Comparison of ENCODE assay signal across 1 cellular context in the genomic region with DNA sequence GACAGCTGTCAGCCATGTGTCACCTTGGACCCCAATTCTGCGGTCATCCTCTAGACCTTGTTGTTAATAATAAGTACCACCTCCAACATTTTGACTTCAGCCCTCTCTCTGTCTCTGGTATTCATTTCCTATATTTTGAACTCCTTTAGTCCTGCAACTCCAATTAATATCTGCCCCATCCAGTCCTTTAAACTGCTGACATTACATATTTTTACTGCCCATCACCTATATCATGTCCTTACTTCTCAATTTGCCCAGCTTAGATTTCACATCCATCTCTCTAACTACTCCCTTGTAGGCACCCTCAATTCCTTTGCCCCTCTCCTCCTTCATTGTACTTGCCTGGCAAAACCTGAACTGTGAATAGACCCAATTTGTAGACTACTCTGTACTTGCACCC.
TF ChIP-seq lines count a peak whose summit lies in the region.

No MANE protein-coding gene starts in this region.

TF ChIP-seq in K562, 482 proteins besides CTCF, POLR2A, EP300 and RAD21 (continued from another document):
- no peak for TF ChIP-seq PTTG1 (tag; IDR thresholded peaks at IDR 0.05; ENCODE audit: low read depth)
- no peak for TF ChIP-seq NONO (IDR thresholded peaks at IDR 0.05; ENCODE audit: low read depth in 2 of 2, low read length in 1 of 2)
- peak; percentile 89 for TF ChIP-seq MAFG (tag; conservative IDR thresholded peaks at IDR 0.05)
- TF ChIP-seq CREM (IDR thresholded peaks at IDR 0.05; ENCODE audit: low read depth), result no peak
- TF ChIP-seq NFE2 (IDR thresholded peaks at IDR 0.05; ENCODE audit: low read depth), result no peak
- no peak for TF ChIP-seq ZNF184 (CRISPR knock-in tag; IDR thresholded peaks at IDR 0.05)
- TF ChIP-seq NCOR1 (IDR thresholded peaks at IDR 0.05), result no peak
- TF ChIP-seq HEY1 (CRISPR knock-in tag; IDR thresholded peaks at IDR 0.05; ENCODE audit: borderline replicate concordance), result no peak
- TF ChIP-seq, protein P1, sequence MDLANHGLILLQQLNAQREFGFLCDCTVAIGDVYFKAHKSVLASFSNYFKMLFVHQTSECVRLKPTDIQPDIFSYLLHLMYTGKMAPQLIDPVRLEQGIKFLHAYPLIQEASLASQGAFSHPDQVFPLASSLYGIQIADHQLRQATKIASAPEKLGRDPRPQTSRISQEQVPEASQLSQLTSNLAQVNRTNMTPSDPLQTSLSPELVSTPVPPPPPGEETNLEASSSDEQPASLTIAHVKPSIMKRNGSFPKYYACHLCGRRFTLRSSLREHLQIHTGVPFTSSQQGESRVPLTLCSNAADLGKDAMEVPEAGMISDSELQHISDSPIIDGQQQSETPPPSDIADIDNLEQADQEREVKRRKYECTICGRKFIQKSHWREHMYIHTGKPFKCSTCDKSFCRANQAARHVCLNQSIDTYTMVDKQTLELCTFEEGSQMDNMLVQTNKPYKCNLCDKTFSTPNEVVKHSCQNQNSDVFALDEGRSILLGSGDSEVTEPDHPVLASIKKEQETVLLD (IDR thresholded peaks at IDR 0.05), result no peak
- TF ChIP-seq, protein P2, sequence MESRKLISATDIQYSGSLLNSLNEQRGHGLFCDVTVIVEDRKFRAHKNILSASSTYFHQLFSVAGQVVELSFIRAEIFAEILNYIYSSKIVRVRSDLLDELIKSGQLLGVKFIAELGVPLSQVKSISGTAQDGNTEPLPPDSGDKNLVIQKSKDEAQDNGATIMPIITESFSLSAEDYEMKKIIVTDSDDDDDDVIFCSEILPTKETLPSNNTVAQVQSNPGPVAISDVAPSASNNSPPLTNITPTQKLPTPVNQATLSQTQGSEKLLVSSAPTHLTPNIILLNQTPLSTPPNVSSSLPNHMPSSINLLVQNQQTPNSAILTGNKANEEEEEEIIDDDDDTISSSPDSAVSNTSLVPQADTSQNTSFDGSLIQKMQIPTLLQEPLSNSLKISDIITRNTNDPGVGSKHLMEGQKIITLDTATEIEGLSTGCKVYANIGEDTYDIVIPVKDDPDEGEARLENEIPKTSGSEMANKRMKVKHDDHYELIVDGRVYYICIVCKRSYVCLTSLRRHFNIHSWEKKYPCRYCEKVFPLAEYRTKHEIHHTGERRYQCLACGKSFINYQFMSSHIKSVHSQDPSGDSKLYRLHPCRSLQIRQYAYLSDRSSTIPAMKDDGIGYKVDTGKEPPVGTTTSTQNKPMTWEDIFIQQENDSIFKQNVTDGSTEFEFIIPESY (CRISPR knock-in tag; IDR thresholded peaks at IDR 0.05), result no peak
- no peak for TF ChIP-seq BMI1 (IDR thresholded peaks at IDR 0.05; ENCODE audit: low read length)
- peak; percentile 94 for TF ChIP-seq ZNF316 (IDR thresholded peaks at IDR 0.05)
- peak; percentile 86 for TF ChIP-seq C11orf30 (IDR thresholded peaks at IDR 0.05; ENCODE audit: low read depth)
- peak; percentile 86 for TF ChIP-seq MAFF (IDR thresholded peaks at IDR 0.05; ENCODE audit: low read length)
- TF ChIP-seq, protein P3, sequence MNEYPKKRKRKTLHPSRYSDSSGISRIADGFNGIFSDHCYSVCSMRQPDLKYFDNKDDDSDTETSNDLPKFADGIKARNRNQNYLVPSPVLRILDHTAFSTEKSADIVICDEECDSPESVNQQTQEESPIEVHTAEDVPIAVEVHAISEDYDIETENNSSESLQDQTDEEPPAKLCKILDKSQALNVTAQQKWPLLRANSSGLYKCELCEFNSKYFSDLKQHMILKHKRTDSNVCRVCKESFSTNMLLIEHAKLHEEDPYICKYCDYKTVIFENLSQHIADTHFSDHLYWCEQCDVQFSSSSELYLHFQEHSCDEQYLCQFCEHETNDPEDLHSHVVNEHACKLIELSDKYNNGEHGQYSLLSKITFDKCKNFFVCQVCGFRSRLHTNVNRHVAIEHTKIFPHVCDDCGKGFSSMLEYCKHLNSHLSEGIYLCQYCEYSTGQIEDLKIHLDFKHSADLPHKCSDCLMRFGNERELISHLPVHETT (CRISPR knock-in tag; conservative IDR thresholded peaks at IDR 0.05 in 1 of 2, IDR thresholded peaks at IDR 0.05 in 1 of 2), result no peak
- TF ChIP-seq CAMTA2 (CRISPR knock-in tag; conservative IDR thresholded peaks at IDR 0.05), result no peak
- peak; percentile 85 for TF ChIP-seq MAFK (IDR thresholded peaks at IDR 0.05; ENCODE audit: low read length)
- TF ChIP-seq MYBL2 (IDR thresholded peaks at IDR 0.05; ENCODE audit: low read depth), result no peak
- no peak for TF ChIP-seq MYBL2 (CRISPR knock-in tag; IDR thresholded peaks at IDR 0.05; ENCODE audit: borderline replicate concordance)
